23 cellular contexts compared by ENCODE assay signal in genomic region chr9:31730398-31730797, GRCh38.
"Had no signal": no experiment of that assay in that cellular context is flagged by ENCODE, and none has a peak within 500 bp of the region (broad histone marks: within the 10 kb centered on the region; RNA-seq: fewer than 3 reads in every experiment).

No MANE protein-coding gene starts in this region.

- H3K27me3 ChIP-seq: cardiac muscle cell, esophagus muscularis mucosa, gastroesophageal sphincter, neural progenitor cell, right lobe of liver, upper lobe of right lung had no signal

- H3K36me3 ChIP-seq: cardiac muscle cell, esophagus muscularis mucosa, gastroesophageal sphincter, neural progenitor cell, right lobe of liver, upper lobe of right lung had no signal

- H3K4me2 ChIP-seq: neural progenitor cell had no signal

- H3K4me3 ChIP-seq: cardiac muscle cell, esophagus muscularis mucosa, gastroesophageal sphincter, neural progenitor cell, right lobe of liver, upper lobe of right lung had no signal

- DNase-seq: activated CD4-positive, alpha-beta T cell treated with anti-CD3 and anti-CD28 coated beads, Interleukin-2, amount 50 U/mL, for 1 hour; activated CD4-positive, CD25-positive, alpha-beta regulatory T cell treated with anti-CD3 and anti-CD28 coated beads, Interleukin-2, amount 50 U/mL, for 72 hours; activated naive CD4-positive, alpha-beta T cell; activated naive CD8-positive, alpha-beta T cell treated with anti-CD3 and anti-CD28 coated beads for 36 hours; amniotic stem cell; dermis blood vessel endothelial cell; effector memory CD4-positive, alpha-beta T cell; immature natural killer cell; naive B cell; right lobe of liver; small intestine; stimulated activated CD4-positive, alpha-beta T cell treated with anti-CD3 and anti-CD28 coated beads, Interleukin-4, amount 100 ng/mL, for 24 hours; stimulated activated naive CD4-positive, alpha-beta T cell; T-helper 2 cell; upper lobe of right lung had no signal

- H3K4me1 Mint-ChIP-seq: activated naive CD8-positive, alpha-beta T cell treated with anti-CD3 and anti-CD28 coated beads for 36 hours; immature natural killer cell; memory B cell; naive B cell had no signal

- H2AFZ ChIP-seq: neural progenitor cell had no signal

- H3K4me3 Mint-ChIP-seq: activated naive CD8-positive, alpha-beta T cell treated with anti-CD3 and anti-CD28 coated beads for 36 hours; activated T-helper 1 cell treated with anti-CD3 and anti-CD28 coated beads, Interleukin-12 subunit alpha, Interleukin-12 subunit beta, Interleukin-2, Interleukin-4 antibody, amounts not matched to agents 30 ng/mL and 10 ng/mL and 1 ng/mL, durations not matched to agents 14 hours and 24 hours and 36 hours; immature natural killer cell; memory B cell; naive B cell; neural progenitor cell had no signal

- FAIRE-seq: endothelial cell of umbilical vein, small intestine had no signal

- ATAC-seq: gastroesophageal sphincter, right lobe of liver, upper lobe of right lung had no signal

- H3K27ac Mint-ChIP-seq: activated naive CD8-positive, alpha-beta T cell treated with anti-CD3 and anti-CD28 coated beads for 36 hours; activated T-helper 1 cell treated with anti-CD3 and anti-CD28 coated beads, Interleukin-12 subunit alpha, Interleukin-12 subunit beta, Interleukin-2, Interleukin-4 antibody, amounts not matched to agents 30 ng/mL and 10 ng/mL and 1 ng/mL, durations not matched to agents 14 hours and 24 hours and 36 hours; immature natural killer cell; memory B cell; naive B cell; neural progenitor cell had no signal

- H3K9me3 ChIP-seq: esophagus muscularis mucosa, gastroesophageal sphincter, right lobe of liver, upper lobe of right lung had no signal

- H3K9me3 Mint-ChIP-seq: activated naive CD8-positive, alpha-beta T cell treated with anti-CD3 and anti-CD28 coated beads for 36 hours; activated T-helper 1 cell treated with anti-CD3 and anti-CD28 coated beads, Interleukin-12 subunit alpha, Interleukin-12 subunit beta, Interleukin-2, Interleukin-4 antibody, amounts not matched to agents 30 ng/mL and 10 ng/mL and 1 ng/mL, durations not matched to agents 14 hours and 24 hours and 36 hours; memory B cell; neural progenitor cell had no signal

- H3K4me1 ChIP-seq: esophagus muscularis mucosa, gastroesophageal sphincter, neural progenitor cell, right lobe of liver, upper lobe of right lung had no signal

- H3K27ac ChIP-seq: cardiac muscle cell, esophagus muscularis mucosa, gastroesophageal sphincter, neural progenitor cell, right lobe of liver, upper lobe of right lung, VCaP had no signal

- H3K9ac ChIP-seq: neural progenitor cell had no signal

- H3K36me3 Mint-ChIP-seq: activated naive CD8-positive, alpha-beta T cell treated with anti-CD3 and anti-CD28 coated beads for 36 hours; immature natural killer cell; memory B cell; naive B cell; neural progenitor cell had no signal
